14 cellular contexts compared by ENCODE assay signal in genomic region chr7:47771301-47771989, GRCh38.
DNase-seq lines count a peak whose midpoint lies in the region; ATAC-seq and TF ChIP-seq lines count a peak whose summit lies in the region.
"Had no signal": no experiment of that assay in that cellular context is flagged by ENCODE, and none has a peak within 500 bp of the region (broad histone marks: within the 10 kb centered on the region; RNA-seq: fewer than 3 reads in every experiment).

No MANE protein-coding gene starts in this region.

- H3K27me3 ChIP-seq in mammary epithelial cell (ENCODE audit: insufficient read depth, low read length) (no peaks in the 10 kb centered on the region), uterus (no peaks in the 10 kb centered on the region)
- H3K27me3 ChIP-seq: body of pancreas, right lobe of liver, testis had no signal

- no peak overlapping the region for H3K27ac ChIP-seq in mammary epithelial cell (ENCODE audit: insufficient read depth, low read depth, low read length)
- peak overlapping the region; percentile 22 to 43 for H3K27ac ChIP-seq in uterus
- H3K27ac ChIP-seq: body of pancreas, right lobe of liver, testis had no signal

- H3K4me3 ChIP-seq in mammary epithelial cell (replicated peaks in 1 of 3; ENCODE audit: insufficient read depth in 1 of 3, low read depth in 2 of 3, low read length in 3 of 3), result no peak overlapping the region
- no peak overlapping the region for H3K4me3 ChIP-seq in uterus
- H3K4me3 ChIP-seq: body of pancreas, right lobe of liver, testis had no signal

- BruUV-seq in MCF 10A (replicated peaks; lab: Mats Ljungman, UMichigan), result no TSS peak
- BruUV-seq in mammary epithelial cell (replicated peaks; lab: Mats Ljungman, UMichigan), result no TSS peak

- H3K9me3 Mint-ChIP-seq in MCF 10A (ENCODE audit: unreplicated experiment) (no peaks in the 10 kb centered on the region), glutamatergic neuron (ENCODE audit: unreplicated experiment) (peaks cover 2% of the 10 kb centered on the region)

- H3K36me3 Mint-ChIP-seq in MCF 10A (ENCODE audit: insufficient read depth, unreplicated experiment), result no peaks in the 10 kb centered on the region
- no peaks in the 10 kb centered on the region for H3K36me3 Mint-ChIP-seq in glutamatergic neuron (ENCODE audit: unreplicated experiment)

- no peaks in the 10 kb centered on the region for H3K36me3 ChIP-seq in mammary epithelial cell (ENCODE audit: insufficient read depth, low read length)
- no peaks in the 10 kb centered on the region for H3K36me3 ChIP-seq in uterus
- H3K36me3 ChIP-seq: right lobe of liver had no signal

- H2AFZ ChIP-seq in mammary epithelial cell (ENCODE audit: low read depth, low read length), result no peak overlapping the region

- peak; percentile 81 for ATAC-seq in SK-N-SH treated with all-trans-retinoic acid at 6 μM for 48 hours
- no peak for ATAC-seq in HG03039 (IDR thresholded peaks at IDR 0.05; ENCODE audit: unreplicated experiment)
- ATAC-seq: activated T-cell treated with anti-CD3 and anti-CD28 coated beads, Interleukin-2, amount 50 U/mL, for 72 hours; body of pancreas; right lobe of liver; Right ventricle myocardium inferior had no signal

- no peak for TF ChIP-seq POLR2A in uterus (IDR thresholded peaks at IDR 0.05)

- TF ChIP-seq CTCF in MCF 10A (IDR thresholded peaks at IDR 0.05; ENCODE audit: unreplicated experiment) (no peak), mammary epithelial cell (conservative IDR thresholded peaks at IDR 0.05 in 1 of 2, IDR thresholded peaks at IDR 0.05 in 1 of 2; ENCODE audit: extremely low read depth in 1 of 2, insufficient read depth in 1 of 2, low read depth in 1 of 2, low read length in 2 of 2) (no peak), uterus (IDR thresholded peaks at IDR 0.05) (peak in 2 of 4 experiments; percentile 17 to 30), glutamatergic neuron (IDR thresholded peaks at IDR 0.05; ENCODE audit: partially characterized antibody, unreplicated experiment) (no peak)

- H3K9me3 ChIP-seq in mammary epithelial cell (replicated peaks; ENCODE audit: insufficient read depth, low read length) (no peaks in the 10 kb centered on the region), uterus (no peaks in the 10 kb centered on the region)
- H3K9me3 ChIP-seq: body of pancreas, right lobe of liver, testis had no signal

- no peak overlapping the region for H3K4me3 Mint-ChIP-seq in MCF 10A (ENCODE audit: unreplicated experiment)
- H3K4me3 Mint-ChIP-seq in glutamatergic neuron (ENCODE audit: unreplicated experiment), result no peak overlapping the region
- H3K4me3 Mint-ChIP-seq: activated T-cell treated with anti-CD3 and anti-CD28 coated beads, Interleukin-2, amount 50 U/mL, for 72 hours had no signal

- no peaks in the 10 kb centered on the region for H4K20me1 ChIP-seq in mammary epithelial cell (ENCODE audit: insufficient read depth, low read length)

- CTCF ChIA-PET in MCF 10A (lab: Yijun Ruan, JAX) (interaction anchor here (0.6 to 1.3 kb wide), 7 partner anchors 13 to 506 kb away, joined by 3 to 5 read pairs (median 3); no protein-coding TSS in a partner anchor), mammary epithelial cell (lab: Charles Lee; ENCODE audit: low non-redundant PET) (no interaction called here)

- no peak overlapping the region for H3K9ac ChIP-seq in mammary epithelial cell (ENCODE audit: insufficient read depth, low read length)

- H3K4me1 Mint-ChIP-seq in MCF 10A (ENCODE audit: insufficient read depth, unreplicated experiment), result peaks cover 9% of the 10 kb centered on the region
- peaks cover 6% of the 10 kb centered on the region for H3K4me1 Mint-ChIP-seq in glutamatergic neuron (ENCODE audit: low read depth, unreplicated experiment)

- no peak overlapping the region for H3K4me2 ChIP-seq in mammary epithelial cell (ENCODE audit: insufficient read depth, low read depth, low read length)

- POLR2A ChIA-PET in MCF 10A (lab: Yijun Ruan, JAX), result interaction anchor here (1.0 to 1.7 kb wide), 7 partner anchors 13 to 174 kb away, joined by 3 to 11 read pairs (median 4); no protein-coding TSS in a partner anchor

- in situ Hi-C loops in mammary epithelial cell (cut with MboI; ENCODE audit: low sequenced_read_pairs in 2 of 2), result no loop called here

- WGBS in mammary epithelial cell (ENCODE audit: low coverage, missing lambda C conversion rate), result 96% methylated on average over 5 of the region's 5 CpGs

- intact Hi-C loops in MCF 10A (cut with micrococcal nuclease) (no loop called here), mammary epithelial cell (cut with micrococcal nuclease) (no loop called here), uterus (cut with DNase I; ENCODE audit: low total_unique reads) (no loop called here)

- H3K27me3 Mint-ChIP-seq in MCF 10A (ENCODE audit: insufficient read depth, unreplicated experiment), result no peaks in the 10 kb centered on the region
- H3K27me3 Mint-ChIP-seq in glutamatergic neuron (ENCODE audit: unreplicated experiment), result no peaks in the 10 kb centered on the region

- dilution Hi-C loops in mammary epithelial cell (cut with HindIII; ENCODE audit: low sequenced_read_pairs), result no loop called here

- no peaks in the 10 kb centered on the region for H3K4me1 ChIP-seq in mammary epithelial cell (ENCODE audit: insufficient read depth, low read length)
- no peaks in the 10 kb centered on the region for H3K4me1 ChIP-seq in uterus
- H3K4me1 ChIP-seq: body of pancreas, testis had no signal

- H3K27ac Mint-ChIP-seq in MCF 10A (ENCODE audit: low read depth, unreplicated experiment), result peak overlapping the region; percentile 74
- H3K27ac Mint-ChIP-seq in glutamatergic neuron (ENCODE audit: unreplicated experiment), result no peak overlapping the region
- H3K27ac Mint-ChIP-seq: activated T-cell treated with anti-CD3 and anti-CD28 coated beads, Interleukin-2, amount 50 U/mL, for 72 hours had no signal

- DNase-seq in MCF 10A (ENCODE audit: unreplicated experiment) (peak; percentile 47), mammary epithelial cell (no peak), left kidney (ENCODE audit: low read depth, low spot score) (peak; percentile 48), uterus (peak in 1 of 2 donors; percentile 35), T-helper 9 cell (no peak), glutamatergic neuron (no peak)
- DNase-seq: activated T-cell treated with anti-CD3 and anti-CD28 coated beads, Interleukin-2, amount 50 U/mL, for 72 hours; body of pancreas; DND-41; right lobe of liver; testis had no signal

- H3K79me2 ChIP-seq in mammary epithelial cell (ENCODE audit: insufficient read depth, low read length), result no peaks in the 10 kb centered on the region

TF ChIP-seq in SK-N-SH treated with all-trans-retinoic acid at 6 μM for 48 hours, 23 proteins besides CTCF, POLR2A, EP300 and RAD21 (continues in another document):
- no peak for TF ChIP-seq ZNF70 (CRISPR knock-in tag; IDR thresholded peaks at IDR 0.05)
- peak; percentile 46; the same call in 1 of the 2 replicates for TF ChIP-seq ZFP3 (CRISPR knock-in tag; IDR thresholded peaks at IDR 0.05)
- TF ChIP-seq, protein P1, sequence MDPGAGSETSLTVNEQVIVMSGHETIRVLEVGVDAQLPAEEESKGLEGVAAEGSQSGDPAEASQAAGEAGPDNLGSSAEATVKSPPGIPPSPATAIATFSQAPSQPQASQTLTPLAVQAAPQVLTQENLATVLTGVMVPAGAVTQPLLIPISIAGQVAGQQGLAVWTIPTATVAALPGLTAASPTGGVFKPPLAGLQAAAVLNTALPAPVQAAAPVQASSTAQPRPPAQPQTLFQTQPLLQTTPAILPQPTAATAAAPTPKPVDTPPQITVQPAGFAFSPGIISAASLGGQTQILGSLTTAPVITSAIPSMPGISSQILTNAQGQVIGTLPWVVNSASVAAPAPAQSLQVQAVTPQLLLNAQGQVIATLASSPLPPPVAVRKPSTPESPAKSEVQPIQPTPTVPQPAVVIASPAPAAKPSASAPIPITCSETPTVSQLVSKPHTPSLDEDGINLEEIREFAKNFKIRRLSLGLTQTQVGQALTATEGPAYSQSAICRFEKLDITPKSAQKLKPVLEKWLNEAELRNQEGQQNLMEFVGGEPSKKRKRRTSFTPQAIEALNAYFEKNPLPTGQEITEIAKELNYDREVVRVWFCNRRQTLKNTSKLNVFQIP (CRISPR knock-in tag; IDR thresholded peaks at IDR 0.05; ENCODE audit: borderline replicate concordance, low read depth), result peak; percentile 27; the same call in 1 of the 2 replicates
- no peak; the same call in 1 of the 2 replicates for TF ChIP-seq ISL1 (CRISPR knock-in tag; IDR thresholded peaks at IDR 0.05)
- TF ChIP-seq BACH2 (CRISPR knock-in tag; IDR thresholded peaks at IDR 0.05; ENCODE audit: borderline replicate concordance), result no peak
- TF ChIP-seq CSRNP3 (CRISPR knock-in tag; IDR thresholded peaks at IDR 0.05), result no peak
- TF ChIP-seq PPARA (CRISPR knock-in tag; IDR thresholded peaks at IDR 0.05; ENCODE audit: borderline replicate concordance), result no peak
- no peak for TF ChIP-seq SNAI2 (CRISPR knock-in tag; IDR thresholded peaks at IDR 0.05)
- TF ChIP-seq TCF4 (CRISPR knock-in tag; IDR thresholded peaks at IDR 0.05; ENCODE audit: borderline replicate concordance), result no peak
- TF ChIP-seq TOX (CRISPR knock-in tag; IDR thresholded peaks at IDR 0.05; ENCODE audit: borderline replicate concordance), result no peak
- peak; percentile 23; the same call in 1 of the 2 replicates for TF ChIP-seq ZFP30 (CRISPR knock-in tag; IDR thresholded peaks at IDR 0.05)

Comparison
In these comparisons a context has a peak if more than half of its experiments do, and no peak if none do; other contexts are left out.
1. DNase-seq: peak in MCF 10A (single experiment) and left kidney (single experiment); none in mammary epithelial cell (single experiment), T-helper 9 cell (single experiment) and glutamatergic neuron (single experiment).